Comparison of ENCODE assay signal across 17 cellular contexts in the genomic region with DNA sequence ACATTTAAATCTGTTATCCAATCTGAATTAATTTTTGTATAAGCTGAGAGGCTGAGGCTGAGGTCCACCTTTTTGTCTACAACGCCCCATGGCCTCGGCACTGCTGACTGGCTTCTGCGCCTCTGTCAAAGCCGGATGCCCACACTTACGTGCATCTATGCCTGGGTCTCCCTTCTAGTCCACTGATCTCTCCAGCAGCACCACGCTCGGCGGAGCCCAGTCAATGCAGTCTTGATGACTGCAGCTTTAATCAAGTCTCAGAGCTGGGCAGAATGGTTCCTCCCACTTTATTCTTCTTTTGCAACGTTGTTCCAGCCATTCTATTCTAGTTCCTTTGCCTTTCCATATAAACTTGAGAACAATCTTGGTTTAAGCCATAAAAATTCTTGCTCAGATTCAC.
"Had no signal": no experiment of that assay in that cellular context is flagged by ENCODE, and none has a peak within 500 bp of the region (broad histone marks: within the 10 kb centered on the region; RNA-seq: fewer than 3 reads in every experiment).

No MANE protein-coding gene starts in this region.

- H3K27ac ChIP-seq: coronary artery, heart right ventricle, skin epidermis had no signal

- H3K9me3 ChIP-seq: heart right ventricle, sigmoid colon had no signal

- H3K27me3 ChIP-seq: heart right ventricle, sigmoid colon had no signal

- H3K4me1 ChIP-seq: heart right ventricle had no signal

- ATAC-seq: heart right ventricle, left colon, left ventricle myocardium superior had no signal

- H3K36me3 ChIP-seq: heart right ventricle, sigmoid colon had no signal

- H3K9me3 Mint-ChIP-seq: endodermal cell, naive B cell, nephron had no signal

- DNase-seq: effector CD4-positive, alpha-beta T cell; endodermal cell; erythroblast; heart right ventricle; kidney; left colon; left ventricle myocardium superior; mesendoderm; naive B cell; sigmoid colon; stimulated activated CD4-positive, alpha-beta T cell treated with anti-CD3 and anti-CD28 coated beads, Interleukin-12 subunit alpha, Interleukin-12 subunit beta, amount 100 ng/mL, for 4 hours; stimulated activated naive CD4-positive, alpha-beta T cell treated with Interleukin-2 at 50 U/mL for 16 hours; trophoblast cell had no signal

- H3K4me3 Mint-ChIP-seq: endodermal cell, nephron had no signal

- H3K4me1 Mint-ChIP-seq: endodermal cell, nephron had no signal

- H3K4me3 ChIP-seq: coronary artery, heart right ventricle, lung, sigmoid colon, skin epidermis had no signal

- H3K27ac Mint-ChIP-seq: endodermal cell, nephron had no signal

- H3K27me3 Mint-ChIP-seq: naive B cell had no signal
